In the genomic region with DNA sequence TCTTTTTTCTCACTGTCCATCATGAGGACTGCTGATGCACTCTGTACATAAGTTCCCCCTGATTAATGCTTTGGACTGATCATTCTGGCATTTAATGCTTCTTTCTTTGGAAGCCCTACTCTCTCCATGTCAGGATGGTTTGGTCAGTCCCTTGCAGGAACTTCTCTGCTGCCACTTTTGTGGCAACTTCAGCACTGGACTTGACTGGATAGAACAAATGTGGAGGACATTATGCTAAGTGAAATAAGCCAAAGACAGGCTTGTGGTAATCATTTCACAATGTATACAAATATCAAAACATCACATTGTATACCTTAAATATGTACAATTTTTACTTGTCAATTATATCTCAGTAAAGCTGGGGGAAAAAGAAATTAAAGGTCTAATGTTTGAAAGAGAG, we compare ENCODE assay signal across 7 cellular contexts.
"Had no signal": no experiment of that assay in that cellular context is flagged by ENCODE, and none has a peak within 500 bp of the region (broad histone marks: within the 10 kb centered on the region; RNA-seq: fewer than 3 reads in every experiment).

No MANE protein-coding gene starts in this region.

- H3K27me3 Mint-ChIP-seq: IgD-negative memory B cell had no signal

- ATAC-seq: GM23338, HepG2 had no signal

- H3K27ac Mint-ChIP-seq: GM23338, H9, HFFc6, IgD-negative memory B cell had no signal

- H3K9me3 Mint-ChIP-seq: GM23338, H9, HFFc6 had no signal

- H3K4me3 Mint-ChIP-seq: GM23338, H9, HFFc6, IgD-negative memory B cell had no signal

- H3K4me1 Mint-ChIP-seq: GM23338, IgD-negative memory B cell had no signal

- DNase-seq: H9, HCEC 1CT, HFFc6, KBM-7 had no signal
